Comparison of ENCODE assay signal across 17 cellular contexts in the genomic region with DNA sequence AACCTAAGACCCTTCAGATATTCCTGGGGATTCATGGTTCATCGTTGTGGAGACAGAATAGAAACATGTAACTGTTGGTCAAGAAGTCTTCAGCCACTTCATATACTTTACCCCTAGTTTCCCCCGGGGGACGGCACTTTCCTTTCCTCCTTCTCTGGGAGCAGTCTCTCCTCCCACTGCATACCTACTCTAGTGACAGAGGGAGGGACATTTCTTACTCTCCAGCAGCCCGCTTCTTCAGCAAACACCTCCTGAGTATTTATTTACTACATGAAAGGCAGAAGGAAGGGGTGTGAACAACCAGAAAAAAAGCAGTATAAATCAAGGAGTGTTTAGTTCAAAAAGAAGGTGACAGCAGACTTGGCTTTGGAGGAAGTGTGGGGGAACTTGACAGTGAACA.
"Had no signal": no experiment of that assay in that cellular context is flagged by ENCODE, and none has a peak within 500 bp of the region (broad histone marks: within the 10 kb centered on the region; RNA-seq: fewer than 3 reads in every experiment).

No MANE protein-coding gene starts in this region.

- H3K27ac Mint-ChIP-seq: immature natural killer cell; naive thymus-derived CD8-positive, alpha-beta T cell; stimulated activated memory B cell treated with anti-CD40 and anti-IgM and Interleukin-4, amounts not matched to agents 10 μg/mL and 1 μg/mL and 100 μg/mL, for 72 hours; stimulated activated naive CD8-positive, alpha-beta T cell treated with anti-CD3 and anti-CD28 coated beads, Interleukin-15, amount 100 ng/mL, for 72 hours had no signal

- H3K4me1 Mint-ChIP-seq: immature natural killer cell; naive thymus-derived CD8-positive, alpha-beta T cell; neural crest cell; stimulated activated memory B cell treated with anti-CD40 and anti-IgM and Interleukin-4, amounts not matched to agents 10 μg/mL and 1 μg/mL and 100 μg/mL, for 72 hours; stimulated activated naive CD8-positive, alpha-beta T cell treated with anti-CD3 and anti-CD28 coated beads, Interleukin-15, amount 100 ng/mL, for 72 hours had no signal

- DNase-seq: effector CD4-positive, alpha-beta T cell; heart left ventricle; hypothalamus; immature natural killer cell; naive thymus-derived CD8-positive, alpha-beta T cell; posterior cingulate gyrus; spleen; stimulated activated CD4-positive, alpha-beta T cell treated with anti-CD3 and anti-CD28 coated beads, Interleukin-15, amount 100 ng/mL, for 24 hours; stimulated activated CD4-positive, alpha-beta T cell treated with anti-CD3 and anti-CD28 coated beads, Interleukin-1b, Interleukin-23, amount 100 ng/mL, for 48 hours; stimulated activated CD4-positive, alpha-beta T cell treated with anti-CD3 and anti-CD28 coated beads, Interleukin-4, amount 100 ng/mL, for 24 hours; stimulated activated naive CD8-positive, alpha-beta T cell treated with anti-CD3 and anti-CD28 coated beads, Interleukin-15, amount 100 ng/mL, for 72 hours; transverse colon had no signal

- H3K4me3 Mint-ChIP-seq: immature natural killer cell; naive thymus-derived CD8-positive, alpha-beta T cell; neural crest cell; stimulated activated memory B cell treated with anti-CD40 and anti-IgM and Interleukin-4, amounts not matched to agents 10 μg/mL and 1 μg/mL and 100 μg/mL, for 72 hours; stimulated activated naive CD8-positive, alpha-beta T cell treated with anti-CD3 and anti-CD28 coated beads, Interleukin-15, amount 100 ng/mL, for 72 hours had no signal

- H3K9me3 Mint-ChIP-seq: stimulated activated memory B cell treated with anti-CD40 and anti-IgM and Interleukin-4, amounts not matched to agents 10 μg/mL and 1 μg/mL and 100 μg/mL, for 72 hours; stimulated activated naive CD8-positive, alpha-beta T cell treated with anti-CD3 and anti-CD28 coated beads, Interleukin-15, amount 100 ng/mL, for 72 hours had no signal

- H3K4me3 ChIP-seq: coronary artery, heart left ventricle, spleen, thoracic aorta, transverse colon had no signal

- H3K9me3 ChIP-seq: heart left ventricle, spleen, thoracic aorta, transverse colon had no signal

- H3K4me1 ChIP-seq: heart left ventricle, spleen, transverse colon had no signal

- H3K27ac ChIP-seq: coronary artery, heart left ventricle, spleen, thoracic aorta, transverse colon had no signal

- H3K36me3 Mint-ChIP-seq: immature natural killer cell; naive thymus-derived CD8-positive, alpha-beta T cell; stimulated activated memory B cell treated with anti-CD40 and anti-IgM and Interleukin-4, amounts not matched to agents 10 μg/mL and 1 μg/mL and 100 μg/mL, for 72 hours had no signal

- H3K36me3 ChIP-seq: heart left ventricle, spleen, thoracic aorta, transverse colon had no signal

- H3K27me3 Mint-ChIP-seq: stimulated activated memory B cell treated with anti-CD40 and anti-IgM and Interleukin-4, amounts not matched to agents 10 μg/mL and 1 μg/mL and 100 μg/mL, for 72 hours had no signal

- ATAC-seq: heart left ventricle; naive thymus-derived CD8-positive, alpha-beta T cell; sciatic nerve; stimulated activated memory B cell treated with anti-CD40 and anti-IgM and Interleukin-4, amounts not matched to agents 10 μg/mL and 1 μg/mL and 100 μg/mL, for 72 hours; stimulated activated naive CD8-positive, alpha-beta T cell treated with anti-CD3 and anti-CD28 coated beads, Interleukin-15, amount 100 ng/mL, for 72 hours had no signal

- H3K27me3 ChIP-seq: transverse colon had no signal
